In genomic region chr5:103938151-103938671, GRCh38 we compare ENCODE assay signal across 16 cellular contexts.
"Had no signal": no experiment of that assay in that cellular context is flagged by ENCODE, and none has a peak within 500 bp of the region (broad histone marks: within the 10 kb centered on the region; RNA-seq: fewer than 3 reads in every experiment).

No MANE protein-coding gene starts in this region.

- DNase-seq: activated CD4-positive, alpha-beta memory T cell treated with anti-CD3 and anti-CD28 coated beads for 36 hours; activated CD4-positive, alpha-beta T cell treated with anti-CD3 and anti-CD28 coated beads for 1 hour; activated gamma-delta T cell treated with Interleukin-2 at 50 U/mL for 16 hours; activated T-cell treated with anti-CD3 and anti-CD28 coated beads, Interleukin-2, amount 50 U/mL, for 48 hours; aorta; effector CD4-positive, alpha-beta T cell; left ventricle myocardium superior; mesenchymal stem cell; stimulated activated CD4-positive, alpha-beta T cell treated with anti-CD3 and anti-CD28 coated beads, Interleukin-1b, Interleukin-23, amount 100 ng/mL, for 48 hours; stimulated activated naive B cell treated with anti-CD40 and anti-IgM and Interleukin-4, amounts not matched to agents 10 μg/mL and 1 μg/mL and 100 μg/mL, for 72 hours; T-cell; T1000; trophoblast cell had no signal

- H3K4me1 ChIP-seq: gastroesophageal sphincter, right atrium auricular region had no signal

- H3K27me3 Mint-ChIP-seq: activated CD4-positive, alpha-beta memory T cell treated with anti-CD3 and anti-CD28 coated beads for 36 hours; stimulated activated naive B cell treated with anti-CD40 and anti-IgM and Interleukin-4, amounts not matched to agents 10 μg/mL and 1 μg/mL and 100 μg/mL, for 72 hours; T-cell had no signal

- H3K4me3 ChIP-seq: gastroesophageal sphincter, right atrium auricular region had no signal

- H3K27me3 ChIP-seq: gastroesophageal sphincter, neutrophil, right atrium auricular region had no signal

- H3K36me3 ChIP-seq: gastroesophageal sphincter, neutrophil, right atrium auricular region had no signal

- H3K27ac Mint-ChIP-seq: activated CD4-positive, alpha-beta memory T cell treated with anti-CD3 and anti-CD28 coated beads for 36 hours; stimulated activated naive B cell treated with anti-CD40 and anti-IgM and Interleukin-4, amounts not matched to agents 10 μg/mL and 1 μg/mL and 100 μg/mL, for 72 hours; T-cell had no signal

- H3K4me1 Mint-ChIP-seq: stimulated activated naive B cell treated with anti-CD40 and anti-IgM and Interleukin-4, amounts not matched to agents 10 μg/mL and 1 μg/mL and 100 μg/mL, for 72 hours; T-cell had no signal

- H3K4me3 Mint-ChIP-seq: activated CD4-positive, alpha-beta memory T cell treated with anti-CD3 and anti-CD28 coated beads for 36 hours; stimulated activated naive B cell treated with anti-CD40 and anti-IgM and Interleukin-4, amounts not matched to agents 10 μg/mL and 1 μg/mL and 100 μg/mL, for 72 hours; T-cell had no signal

- H3K27ac ChIP-seq: gastroesophageal sphincter, neutrophil, right atrium auricular region had no signal

- H3K9me3 ChIP-seq: gastroesophageal sphincter, neutrophil, right atrium auricular region had no signal

- ATAC-seq: gastroesophageal sphincter; left ventricle myocardium superior; stimulated activated naive B cell treated with anti-CD40 and anti-IgM and Interleukin-4, amounts not matched to agents 10 μg/mL and 1 μg/mL and 100 μg/mL, for 72 hours; T-cell had no signal

- H3K36me3 Mint-ChIP-seq: activated CD4-positive, alpha-beta memory T cell treated with anti-CD3 and anti-CD28 coated beads for 36 hours; stimulated activated naive B cell treated with anti-CD40 and anti-IgM and Interleukin-4, amounts not matched to agents 10 μg/mL and 1 μg/mL and 100 μg/mL, for 72 hours; T-cell had no signal
